24 cellular contexts compared by ENCODE assay signal in genomic region chr1:229209816-229210215, GRCh38.
A peak's percentile ranks its signal among the peaks of the same experiment; 100 is the strongest.
DNase-seq lines count a peak whose midpoint lies in the region; ATAC-seq, FAIRE-seq and TF ChIP-seq lines count a peak whose summit lies in the region.
"Had no signal": no experiment of that assay in that cellular context is flagged by ENCODE, and none has a peak within 500 bp of the region (broad histone marks: within the 10 kb centered on the region; RNA-seq: fewer than 3 reads in every experiment).

No MANE protein-coding gene starts in this region.

- no peaks in the 10 kb centered on the region for H3K36me3 ChIP-seq in astrocyte (ENCODE audit: insufficient read depth, low read length)
- H3K36me3 ChIP-seq in trophoblast cell (ENCODE audit: control insufficient read depth in 1 of 2, insufficient read depth in 2 of 2, low read length in 2 of 2): no peaks in the 10 kb centered on the region
- no peaks in the 10 kb centered on the region for H3K36me3 ChIP-seq in naive thymus-derived CD4-positive, alpha-beta T cell (ENCODE audit: control insufficient read depth in 2 of 3, insufficient read depth in 3 of 3, low read length in 3 of 3)
- H3K36me3 ChIP-seq: cardiac muscle cell, stomach, upper lobe of right lung had no signal

- H2BK5ac ChIP-seq in trophoblast cell (ENCODE audit: low read depth, low read length, poor library complexity): peak overlapping the region; percentile 46

- H2AK5ac ChIP-seq in trophoblast cell (ENCODE audit: low read length): peak overlapping the region; percentile 13

- FAIRE-seq in astrocyte (lab: Jason Lieb, UNC): no peak
- FAIRE-seq: GM12891 had no signal

- no CpG with 5 or more reads among the region's 4 CpGs for WGBS in trophoblast cell (ENCODE audit: extremely low coverage, insufficient coverage, insufficient read length)

- H3K4me1 Mint-ChIP-seq in astrocyte (ENCODE audit: low read depth, unreplicated experiment): peaks cover 18% of the 10 kb centered on the region
- peaks cover 3 to 49% (median 17%) of the 10 kb centered on the region in 7 donors for H3K4me1 Mint-ChIP-seq in naive thymus-derived CD4-positive, alpha-beta T cell

- H3K79me1 ChIP-seq in trophoblast cell (ENCODE audit: low read length): peaks cover 26% of the 10 kb centered on the region

- peak overlapping the region; percentile 57 for H3K27ac ChIP-seq in astrocyte (ENCODE audit: low read depth, low read length)
- H3K27ac ChIP-seq in trophoblast cell (ENCODE audit: low read depth, low read length): peak overlapping the region; percentile 82
- no peak overlapping the region for H3K27ac ChIP-seq in naive thymus-derived CD4-positive, alpha-beta T cell (ENCODE audit: low read depth, low read length)
- H3K27ac ChIP-seq: cardiac muscle cell, epithelial cell of prostate, upper lobe of right lung had no signal

- no peaks in the 10 kb centered on the region for H3K36me3 Mint-ChIP-seq in astrocyte (ENCODE audit: low read depth, unreplicated experiment)
- H3K36me3 Mint-ChIP-seq in naive thymus-derived CD4-positive, alpha-beta T cell: peaks cover 0 to 4% (median 0%) of the 10 kb centered on the region in 5 donors

- H3K23ac ChIP-seq in trophoblast cell (ENCODE audit: low read length): no peak overlapping the region

- POLR2A ChIA-PET in GM10248 (lab: Yijun Ruan, JAX): no interaction called here
- POLR2A ChIA-PET in naive thymus-derived CD4-positive, alpha-beta T cell (lab: Charles Lee): no interaction called here

- no peak overlapping the region for H3K4ac ChIP-seq in trophoblast cell (ENCODE audit: low read depth, low read length)

- H2BK12ac ChIP-seq in trophoblast cell (ENCODE audit: low read length): peak overlapping the region; percentile 19

- H2BK120ac ChIP-seq in trophoblast cell (ENCODE audit: insufficient read depth, low read length, poor library complexity): peak overlapping the region; percentile 72

- peak overlapping the region; percentile 75 for H4K8ac ChIP-seq in trophoblast cell (ENCODE audit: low read depth, low read length)

- peaks cover 4% of the 10 kb centered on the region for H3K4me1 ChIP-seq in astrocyte (ENCODE audit: insufficient read depth, low read length)
- H3K4me1 ChIP-seq in trophoblast cell (ENCODE audit: control insufficient read depth in 1 of 2, insufficient read depth in 2 of 2, low read length in 2 of 2): peaks cover 22 to 34% of the 10 kb centered on the region in 2 experiments
- peaks cover 0 to 12% of the 10 kb centered on the region in 2 donors for H3K4me1 ChIP-seq in naive thymus-derived CD4-positive, alpha-beta T cell (ENCODE audit: control insufficient read depth in 2 of 2, insufficient read depth in 2 of 2, low read length in 2 of 2)
- H3K4me1 ChIP-seq: upper lobe of right lung had no signal

- peaks cover 15% of the 10 kb centered on the region for H3K27me3 Mint-ChIP-seq in astrocyte (ENCODE audit: low read depth, unreplicated experiment)
- peaks cover 0 to 10% (median 0%) of the 10 kb centered on the region in 5 donors for H3K27me3 Mint-ChIP-seq in naive thymus-derived CD4-positive, alpha-beta T cell
- H3K27me3 Mint-ChIP-seq: activated naive CD8-positive, alpha-beta T cell had no signal

- no peak overlapping the region for H3K4me3 Mint-ChIP-seq in astrocyte (ENCODE audit: unreplicated experiment)
- H3K4me3 Mint-ChIP-seq in naive thymus-derived CD4-positive, alpha-beta T cell: no peak overlapping the region
- H3K4me3 Mint-ChIP-seq: activated naive CD8-positive, alpha-beta T cell; activated T-cell treated with anti-CD3 and anti-CD28 coated beads, Interleukin-2, amount 50 U/mL, for 72 hours; H9 had no signal

- H3K9me3 Mint-ChIP-seq in astrocyte (ENCODE audit: unreplicated experiment): peaks cover 2% of the 10 kb centered on the region
- peaks cover 0 to 10% (median 0%) of the 10 kb centered on the region in 11 donors for H3K9me3 Mint-ChIP-seq in naive thymus-derived CD4-positive, alpha-beta T cell
- H3K9me3 Mint-ChIP-seq: activated T-cell treated with anti-CD3 and anti-CD28 coated beads, Interleukin-2, amount 50 U/mL, for 72 hours; H9 had no signal

- H4K12ac ChIP-seq in trophoblast cell (ENCODE audit: low read depth, low read length): no peak overlapping the region

- H3K79me2 ChIP-seq in astrocyte (ENCODE audit: insufficient read depth, low read length): no peaks in the 10 kb centered on the region
- no peaks in the 10 kb centered on the region for H3K79me2 ChIP-seq in trophoblast cell (ENCODE audit: control insufficient read depth, insufficient read depth, low read length, poor library complexity)

- no peak for TF ChIP-seq CTCF in astrocyte (IDR thresholded peaks at IDR 0.05; ENCODE audit: insufficient read depth, low read depth, low read length)
- TF ChIP-seq CTCF in GM10248 (IDR thresholded peaks at IDR 0.05; ENCODE audit: control extremely low read depth, extremely low read depth, low read depth, missing control alignments): no peak

- peak overlapping the region; percentile 81 for H3K18ac ChIP-seq in trophoblast cell (ENCODE audit: low read length)

- DNase-seq in Daoy (ENCODE audit: low read depth): peak; percentile 72
- DNase-seq in astrocyte (ENCODE audit: low read depth): peak; percentile 96
- peak; percentile 9 for DNase-seq in kidney glomerular epithelial cell (lab: John Stamatoyannopoulos, UW)
- DNase-seq in trophoblast cell: peak; percentile 84 to 85
- no peak for DNase-seq in GM10248 (ENCODE audit: extremely low spot score)
- no peak for DNase-seq in naive thymus-derived CD4-positive, alpha-beta T cell
- no peak for DNase-seq in left lobe of liver (ENCODE audit: low spot score)
- DNase-seq: activated CD4-positive, CD25-positive, alpha-beta regulatory T cell; activated T-cell treated with anti-CD3 and anti-CD28 coated beads, Interleukin-2, amount 50 U/mL, for 72 hours; GF-D8; H9; Kasumi-1; left colon; NCI-H1105; NCI-H2107; OCI-M1; stimulated activated CD4-positive, alpha-beta T cell treated with anti-CD3 and anti-CD28 coated beads, Interleukin-2, amount 100 ng/mL, for 48 hours; stomach; upper lobe of right lung had no signal

- H3K9ac ChIP-seq in astrocyte (ENCODE audit: low read length) (peak overlapping the region; percentile 27), trophoblast cell (ENCODE audit: low read length) (no peak overlapping the region)

- intact Hi-C loops in naive thymus-derived CD4-positive, alpha-beta T cell (cut with micrococcal nuclease): no loop called here

- no peak overlapping the region for H3K4me3 ChIP-seq in astrocyte (ENCODE audit: insufficient read depth, low read depth, low read length)
- H3K4me3 ChIP-seq in trophoblast cell (ENCODE audit: low read depth, low read length): no peak overlapping the region
- no peak overlapping the region for H3K4me3 ChIP-seq in naive thymus-derived CD4-positive, alpha-beta T cell (ENCODE audit: low read length)
- H3K4me3 ChIP-seq: cardiac muscle cell, stomach, upper lobe of right lung had no signal

- peak overlapping the region; percentile 69 for H4K91ac ChIP-seq in trophoblast cell (ENCODE audit: low read depth, low read length)

- H3K9me3 ChIP-seq in astrocyte (ENCODE audit: insufficient read depth, low read depth, low read length) (no peaks in the 10 kb centered on the region), trophoblast cell (ENCODE audit: insufficient read depth, low read depth, low read length) (no peaks in the 10 kb centered on the region)
- no peaks in the 10 kb centered on the region for H3K9me3 ChIP-seq in naive thymus-derived CD4-positive, alpha-beta T cell (ENCODE audit: control insufficient read depth in 2 of 3, low read length in 3 of 3)
- H3K9me3 ChIP-seq: stomach, upper lobe of right lung had no signal

- peak overlapping the region; percentile 77 for H3K27ac Mint-ChIP-seq in astrocyte (ENCODE audit: unreplicated experiment)
- H3K27ac Mint-ChIP-seq in naive thymus-derived CD4-positive, alpha-beta T cell: no peak overlapping the region
- H3K27ac Mint-ChIP-seq: activated naive CD8-positive, alpha-beta T cell; activated T-cell treated with anti-CD3 and anti-CD28 coated beads, Interleukin-2, amount 50 U/mL, for 72 hours; H9 had no signal

- H4K20me1 ChIP-seq in astrocyte (ENCODE audit: insufficient read depth, low read length): no peaks in the 10 kb centered on the region

- H3K4me2 ChIP-seq in astrocyte (ENCODE audit: low read length): peak overlapping the region; percentile 62
- H3K4me2 ChIP-seq in trophoblast cell (ENCODE audit: low read length): no peak overlapping the region

- peak overlapping the region; percentile 3 for H3K14ac ChIP-seq in trophoblast cell (ENCODE audit: low read length)

- no peak overlapping the region for H2AFZ ChIP-seq in astrocyte (ENCODE audit: low read depth, low read length)
- H2AFZ ChIP-seq in trophoblast cell (ENCODE audit: insufficient read depth, low read length, poor library complexity): no peak overlapping the region

- H3K27me3 ChIP-seq in astrocyte (ENCODE audit: insufficient read depth, low read length) (peaks cover 5% of the 10 kb centered on the region), trophoblast cell (ENCODE audit: insufficient read depth, low read length) (no peaks in the 10 kb centered on the region)
- no peaks in the 10 kb centered on the region for H3K27me3 ChIP-seq in naive thymus-derived CD4-positive, alpha-beta T cell (ENCODE audit: control insufficient read depth in 2 of 2, insufficient read depth in 2 of 2, low read length in 2 of 2)
- H3K27me3 ChIP-seq: cardiac muscle cell, stomach, upper lobe of right lung had no signal

- ATAC-seq in naive thymus-derived CD4-positive, alpha-beta T cell: no peak
- ATAC-seq in GM18907 (IDR thresholded peaks at IDR 0.05; ENCODE audit: unreplicated experiment): no peak
- no peak for ATAC-seq in left lobe of liver
- ATAC-seq: left colon, upper lobe of right lung had no signal

- CTCF ChIA-PET in GM10248 (lab: Yijun Ruan, JAX): no interaction called here
- CTCF ChIA-PET in naive thymus-derived CD4-positive, alpha-beta T cell (lab: Charles Lee): interaction anchor here (0.6 kb wide), 2 partner anchors 16 to 47 kb away, joined by 3 read pairs; no protein-coding TSS in a partner anchor

Comparison
In these comparisons a context has a peak if more than half of its experiments do, and no peak if none do; other contexts are left out.
1. DNase-seq: peak in Daoy (single experiment), astrocyte (single experiment), kidney glomerular epithelial cell (single experiment) and trophoblast cell (2 of 2); none in GM10248 (single experiment), naive thymus-derived CD4-positive, alpha-beta T cell (0 of 9) and left lobe of liver (single experiment).